Comparison of ENCODE assay signal across 8 cellular contexts in the genomic region with DNA sequence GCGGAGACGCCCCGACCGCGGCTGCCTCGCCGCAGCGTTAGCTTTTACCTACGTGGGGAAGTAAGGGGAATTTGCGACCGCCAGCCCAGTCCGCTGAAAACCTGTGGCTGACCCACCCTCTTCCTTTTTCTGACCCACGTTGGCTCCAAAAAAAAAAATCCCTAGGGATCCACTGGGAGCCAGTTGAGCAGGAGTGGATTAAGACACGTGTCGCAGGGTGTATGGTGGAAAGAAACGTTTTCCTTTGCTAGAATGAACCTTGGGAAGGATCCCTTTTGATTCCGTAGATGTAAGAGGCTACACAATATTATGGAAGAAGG. TPM values are rescaled to one million over a fixed set of nuclear protein-coding genes. Genes with fewer than 3 reads are reported as not detected.
DNase-seq lines count a peak whose midpoint lies in the region; ATAC-seq and TF ChIP-seq lines count a peak whose summit lies in the region.

No MANE protein-coding gene starts in this region.

- H3K4me1 ChIP-seq in BE2C: peaks cover 6% of the 10 kb centered on the region
- H3K4me1 ChIP-seq in HEK293 (ENCODE audit: control insufficient read depth, insufficient read depth, low read length): no peaks in the 10 kb centered on the region; the same call in 1 of the 2 replicates
- no peaks in the 10 kb centered on the region for H3K4me1 ChIP-seq in prostate gland (replicated peaks)

- H3K27ac ChIP-seq in HEK293 (ENCODE audit: extremely low read depth, low read depth, low read length) (peak overlapping the region; percentile 57; the same call in 1 of the 2 replicates), prostate gland (peak overlapping the region; percentile 80 to 83)

- POLR2A ChIA-PET in HEK293 (lab: Yijun Ruan, JAX): interaction anchor here (1.0 kb wide), 1 partner anchor 16 kb away, joined by 4 read pairs; no protein-coding TSS in a partner anchor

- intact Hi-C loops in prostate gland (cut with DNase I): no loop called here

- TF ChIP-seq POLR2A in prostate gland (IDR thresholded peaks at IDR 0.05): no peak

- CTCF ChIA-PET in HEK293 (lab: Yijun Ruan, JAX): interaction anchor here (0.7 kb wide), 1 partner anchor 68 kb away, joined by 3 read pairs; no protein-coding TSS in a partner anchor

- ATAC-seq in HG02970 (IDR thresholded peaks at IDR 0.05; ENCODE audit: low FRiP score, unreplicated experiment): no peak

- H3K27me3 ChIP-seq in BE2C (no peaks in the 10 kb centered on the region), prostate gland (replicated peaks; ENCODE audit: insufficient read depth) (no peaks in the 10 kb centered on the region)

- H3K36me3 ChIP-seq in BE2C (no peaks in the 10 kb centered on the region), HEK293 (ENCODE audit: control insufficient read depth in 2 of 2, insufficient read depth in 1 of 2, low read length in 2 of 2) (no peaks in the 10 kb centered on the region), prostate gland (no peaks in the 10 kb centered on the region)

- H3K9me3 ChIP-seq in BE2C (no peaks in the 10 kb centered on the region), HEK293 (ENCODE audit: control insufficient read depth, insufficient read depth, low read depth, low read length) (no peaks in the 10 kb centered on the region), prostate gland (no peaks in the 10 kb centered on the region)

- DNase-seq in BE2C (no peak), SW480 (ENCODE audit: low spot score) (peak; percentile 59), fibroblast of pulmonary artery (ENCODE audit: low read depth) (peak; percentile 55), prostate gland (ENCODE audit: low spot score) (no peak), T-helper 9 cell (no peak), epidermal melanocyte (ENCODE audit: insufficient read length, low spot score) (no peak)

- H3K4me3 ChIP-seq in BE2C (ENCODE audit: low read depth, low read length): peak overlapping the region; percentile 95
- H3K4me3 ChIP-seq in HEK293 (ENCODE audit: low read depth, low read length): peak overlapping the region; percentile 93
- peak overlapping the region; percentile 100 for H3K4me3 ChIP-seq in fibroblast of pulmonary artery (replicated peaks; ENCODE audit: low read depth, low read length)
- H3K4me3 ChIP-seq in prostate gland: peak overlapping the region; percentile 74 to 89

- under 1% methylated on average over 9 of the region's 17 CpGs for WGBS in prostate gland

- TF ChIP-seq CTCF in BE2C (IDR thresholded peaks at IDR 0.05; ENCODE audit: low read depth, low read length) (no peak), HEK293 (tag by site-specific recombination; IDR thresholded peaks at IDR 0.05) (no peak), fibroblast of pulmonary artery (IDR thresholded peaks at IDR 0.05; ENCODE audit: low read length, missing control alignments) (no peak), prostate gland (IDR thresholded peaks at IDR 0.05) (no peak)

TF ChIP-seq in HEK293, 187 proteins besides CTCF, POLR2A, EP300 and RAD21:
- TF ChIP-seq ZNF335 (tag by site-specific recombination; conservative IDR thresholded peaks at IDR 0.05): peak; percentile 4; the same call in 1 of the 2 replicates
- no peak for TF ChIP-seq ZNF513 (tag by site-specific recombination; IDR thresholded peaks at IDR 0.05)
- TF ChIP-seq SCRT2 (tag by site-specific recombination; IDR thresholded peaks at IDR 0.05): 0 out of 2 replicates have a peak, but pooled peaks have one; percentile 1
- TF ChIP-seq ZNF416 (tag by site-specific recombination; IDR thresholded peaks at IDR 0.05): no peak
- peak; percentile 28; the same call in 1 of the 2 replicates for TF ChIP-seq IKZF3 (tag by site-specific recombination; IDR thresholded peaks at IDR 0.05)

RNA-seq across cellular contexts. Expression of gene PCYT1A, which starts 0.6 kb away (rescaled TPM):
- polyA plus RNA-seq in BE2C (2012; ENCODE audit: insufficient read depth, insufficient read length, low read depth): 63.7 TPM
- 10 to 100 TPM; 41.8 to 78.3 TPM for total RNA-seq in prostate gland

RNA-seq across cellular contexts. Expression of gene DYNLT2B, which starts 29.9 kb away (rescaled TPM):
- polyA plus RNA-seq in BE2C (2012; ENCODE audit: insufficient read depth, insufficient read length, low read depth): 7.5 TPM
- 10 to 100 TPM in 1 of 2 donors, 1 to 10 TPM in 1; 6.5 to 15.3 TPM for total RNA-seq in prostate gland

RNA-seq across cellular contexts. Expression of gene TM4SF19, which starts 50.1 kb away (rescaled TPM):
- polyA plus RNA-seq in BE2C (2012; ENCODE audit: insufficient read depth, insufficient read length, low read depth): not detected
- total RNA-seq in prostate gland: not detected

Comparison
In these comparisons a context has a peak if more than half of its experiments do, and no peak if none do; other contexts are left out.
1. DNase-seq: peak in SW480 (single experiment) and fibroblast of pulmonary artery (single experiment); none in BE2C (single experiment), prostate gland (single experiment), T-helper 9 cell (single experiment) and epidermal melanocyte (single experiment).
2. Peak in every context shown above with its lines, with median percentiles within 50 percentile points of each other: H3K4me3 ChIP-seq.